1 cellular context compared by ENCODE assay signal in genomic region chr14:87667661-87668060, GRCh38.
TF ChIP-seq lines count a peak whose summit lies in the region.

No MANE protein-coding gene starts in this region.

TF ChIP-seq in GM23338, 12 proteins besides CTCF, POLR2A, EP300 and RAD21 (continued from another document):
- TF ChIP-seq ZNF462 (CRISPR knock-in tag; IDR thresholded peaks at IDR 0.05) (no peak), NANOG (IDR thresholded peaks at IDR 0.05; ENCODE audit: borderline replicate concordance) (no peak), EZH2phosphoT487 (IDR thresholded peaks at IDR 0.05; ENCODE audit: unreplicated experiment) (no peak), STAT1 (IDR thresholded peaks at IDR 0.05; ENCODE audit: unreplicated experiment) (no peak), ZNF331 (CRISPR knock-in tag; IDR thresholded peaks at IDR 0.05; ENCODE audit: low read depth) (no peak), POLR2AphosphoS5 (IDR thresholded peaks at IDR 0.05; ENCODE audit: low read depth) (no peak), JUNB (IDR thresholded peaks at IDR 0.05; ENCODE audit: unreplicated experiment) (no peak)
TF ChIP-seq in GM23338: peak in this region for 0.
